1 cellular context compared by ENCODE assay signal in the genomic region with DNA sequence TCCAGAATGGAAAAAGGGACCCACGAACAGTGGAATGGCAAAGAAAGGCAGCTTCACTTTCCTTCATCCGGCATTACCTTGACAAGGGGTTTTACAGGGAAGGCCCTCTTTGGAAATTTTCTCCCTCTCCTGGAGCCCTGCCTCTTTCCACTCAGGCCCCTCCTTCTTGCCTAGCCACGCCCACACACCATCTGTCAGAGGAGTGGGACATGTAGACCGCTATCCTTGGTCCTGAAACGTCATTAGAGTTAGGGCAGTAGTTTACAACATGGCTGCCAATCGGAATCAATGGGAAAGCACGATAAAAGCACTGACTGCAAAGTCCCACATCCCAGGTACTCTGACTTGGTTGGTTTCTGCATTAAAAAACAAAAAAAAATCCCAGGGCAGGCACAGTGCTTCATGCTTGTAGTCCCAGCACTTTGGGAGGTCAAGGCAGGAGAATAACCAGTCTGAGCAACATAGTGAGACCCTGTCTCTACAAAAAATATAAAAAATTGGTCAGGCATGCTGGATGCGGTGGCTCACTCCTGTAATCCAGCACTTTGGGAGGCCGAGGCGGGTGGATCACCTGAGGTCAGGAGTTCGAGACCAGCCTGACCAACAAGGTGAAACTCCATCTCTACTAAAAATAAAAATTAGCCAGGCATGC.
TF ChIP-seq lines count a peak whose summit lies in the region.

No MANE protein-coding gene starts in this region.

TF ChIP-seq in H1, 55 proteins besides CTCF, POLR2A, EP300 and RAD21 (continued from another document):
- TF ChIP-seq, protein P1, sequence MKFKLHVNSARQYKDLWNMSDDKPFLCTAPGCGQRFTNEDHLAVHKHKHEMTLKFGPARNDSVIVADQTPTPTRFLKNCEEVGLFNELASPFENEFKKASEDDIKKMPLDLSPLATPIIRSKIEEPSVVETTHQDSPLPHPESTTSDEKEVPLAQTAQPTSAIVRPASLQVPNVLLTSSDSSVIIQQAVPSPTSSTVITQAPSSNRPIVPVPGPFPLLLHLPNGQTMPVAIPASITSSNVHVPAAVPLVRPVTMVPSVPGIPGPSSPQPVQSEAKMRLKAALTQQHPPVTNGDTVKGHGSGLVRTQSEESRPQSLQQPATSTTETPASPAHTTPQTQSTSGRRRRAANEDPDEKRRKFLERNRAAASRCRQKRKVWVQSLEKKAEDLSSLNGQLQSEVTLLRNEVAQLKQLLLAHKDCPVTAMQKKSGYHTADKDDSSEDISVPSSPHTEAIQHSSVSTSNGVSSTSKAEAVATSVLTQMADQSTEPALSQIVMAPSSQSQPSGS (IDR thresholded peaks at IDR 0.05; ENCODE audit: low read length) = peak; percentile 94
- peak; percentile 84; the same call in 1 of the 2 replicates for TF ChIP-seq SP1 (IDR thresholded peaks at IDR 0.05; ENCODE audit: low read depth, low read length)
- peak; percentile 95 for TF ChIP-seq YY1 (IDR thresholded peaks at IDR 0.05; ENCODE audit: low read depth, low read length)
- TF ChIP-seq EGR1 (IDR thresholded peaks at IDR 0.05; ENCODE audit: borderline replicate concordance, low read depth, low read length) = no peak
- TF ChIP-seq, protein P2, sequence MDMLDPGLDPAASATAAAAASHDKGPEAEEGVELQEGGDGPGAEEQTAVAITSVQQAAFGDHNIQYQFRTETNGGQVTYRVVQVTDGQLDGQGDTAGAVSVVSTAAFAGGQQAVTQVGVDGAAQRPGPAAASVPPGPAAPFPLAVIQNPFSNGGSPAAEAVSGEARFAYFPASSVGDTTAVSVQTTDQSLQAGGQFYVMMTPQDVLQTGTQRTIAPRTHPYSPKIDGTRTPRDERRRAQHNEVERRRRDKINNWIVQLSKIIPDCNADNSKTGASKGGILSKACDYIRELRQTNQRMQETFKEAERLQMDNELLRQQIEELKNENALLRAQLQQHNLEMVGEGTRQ (IDR thresholded peaks at IDR 0.05; ENCODE audit: low read length) = no peak
- no peak for TF ChIP-seq SIRT6 (IDR thresholded peaks at IDR 0.05; ENCODE audit: low read length)
- TF ChIP-seq, protein P3, sequence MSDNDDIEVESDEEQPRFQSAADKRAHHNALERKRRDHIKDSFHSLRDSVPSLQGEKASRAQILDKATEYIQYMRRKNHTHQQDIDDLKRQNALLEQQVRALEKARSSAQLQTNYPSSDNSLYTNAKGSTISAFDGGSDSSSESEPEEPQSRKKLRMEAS (IDR thresholded peaks at IDR 0.05) = peak; percentile 57
- 0 out of 2 replicates have a peak, but pooled peaks have one; percentile 77 for TF ChIP-seq TCF12 (IDR thresholded peaks at IDR 0.05; ENCODE audit: low read depth, low read length)
- no peak for TF ChIP-seq JUN (IDR thresholded peaks at IDR 0.05; ENCODE audit: low read depth, low read length)
- TF ChIP-seq SRF (IDR thresholded peaks at IDR 0.05; ENCODE audit: low read depth, low read length) = no peak
- no peak for TF ChIP-seq GABPA (IDR thresholded peaks at IDR 0.05; ENCODE audit: borderline replicate concordance, insufficient read depth, low read length)
- TF ChIP-seq, protein P4, sequence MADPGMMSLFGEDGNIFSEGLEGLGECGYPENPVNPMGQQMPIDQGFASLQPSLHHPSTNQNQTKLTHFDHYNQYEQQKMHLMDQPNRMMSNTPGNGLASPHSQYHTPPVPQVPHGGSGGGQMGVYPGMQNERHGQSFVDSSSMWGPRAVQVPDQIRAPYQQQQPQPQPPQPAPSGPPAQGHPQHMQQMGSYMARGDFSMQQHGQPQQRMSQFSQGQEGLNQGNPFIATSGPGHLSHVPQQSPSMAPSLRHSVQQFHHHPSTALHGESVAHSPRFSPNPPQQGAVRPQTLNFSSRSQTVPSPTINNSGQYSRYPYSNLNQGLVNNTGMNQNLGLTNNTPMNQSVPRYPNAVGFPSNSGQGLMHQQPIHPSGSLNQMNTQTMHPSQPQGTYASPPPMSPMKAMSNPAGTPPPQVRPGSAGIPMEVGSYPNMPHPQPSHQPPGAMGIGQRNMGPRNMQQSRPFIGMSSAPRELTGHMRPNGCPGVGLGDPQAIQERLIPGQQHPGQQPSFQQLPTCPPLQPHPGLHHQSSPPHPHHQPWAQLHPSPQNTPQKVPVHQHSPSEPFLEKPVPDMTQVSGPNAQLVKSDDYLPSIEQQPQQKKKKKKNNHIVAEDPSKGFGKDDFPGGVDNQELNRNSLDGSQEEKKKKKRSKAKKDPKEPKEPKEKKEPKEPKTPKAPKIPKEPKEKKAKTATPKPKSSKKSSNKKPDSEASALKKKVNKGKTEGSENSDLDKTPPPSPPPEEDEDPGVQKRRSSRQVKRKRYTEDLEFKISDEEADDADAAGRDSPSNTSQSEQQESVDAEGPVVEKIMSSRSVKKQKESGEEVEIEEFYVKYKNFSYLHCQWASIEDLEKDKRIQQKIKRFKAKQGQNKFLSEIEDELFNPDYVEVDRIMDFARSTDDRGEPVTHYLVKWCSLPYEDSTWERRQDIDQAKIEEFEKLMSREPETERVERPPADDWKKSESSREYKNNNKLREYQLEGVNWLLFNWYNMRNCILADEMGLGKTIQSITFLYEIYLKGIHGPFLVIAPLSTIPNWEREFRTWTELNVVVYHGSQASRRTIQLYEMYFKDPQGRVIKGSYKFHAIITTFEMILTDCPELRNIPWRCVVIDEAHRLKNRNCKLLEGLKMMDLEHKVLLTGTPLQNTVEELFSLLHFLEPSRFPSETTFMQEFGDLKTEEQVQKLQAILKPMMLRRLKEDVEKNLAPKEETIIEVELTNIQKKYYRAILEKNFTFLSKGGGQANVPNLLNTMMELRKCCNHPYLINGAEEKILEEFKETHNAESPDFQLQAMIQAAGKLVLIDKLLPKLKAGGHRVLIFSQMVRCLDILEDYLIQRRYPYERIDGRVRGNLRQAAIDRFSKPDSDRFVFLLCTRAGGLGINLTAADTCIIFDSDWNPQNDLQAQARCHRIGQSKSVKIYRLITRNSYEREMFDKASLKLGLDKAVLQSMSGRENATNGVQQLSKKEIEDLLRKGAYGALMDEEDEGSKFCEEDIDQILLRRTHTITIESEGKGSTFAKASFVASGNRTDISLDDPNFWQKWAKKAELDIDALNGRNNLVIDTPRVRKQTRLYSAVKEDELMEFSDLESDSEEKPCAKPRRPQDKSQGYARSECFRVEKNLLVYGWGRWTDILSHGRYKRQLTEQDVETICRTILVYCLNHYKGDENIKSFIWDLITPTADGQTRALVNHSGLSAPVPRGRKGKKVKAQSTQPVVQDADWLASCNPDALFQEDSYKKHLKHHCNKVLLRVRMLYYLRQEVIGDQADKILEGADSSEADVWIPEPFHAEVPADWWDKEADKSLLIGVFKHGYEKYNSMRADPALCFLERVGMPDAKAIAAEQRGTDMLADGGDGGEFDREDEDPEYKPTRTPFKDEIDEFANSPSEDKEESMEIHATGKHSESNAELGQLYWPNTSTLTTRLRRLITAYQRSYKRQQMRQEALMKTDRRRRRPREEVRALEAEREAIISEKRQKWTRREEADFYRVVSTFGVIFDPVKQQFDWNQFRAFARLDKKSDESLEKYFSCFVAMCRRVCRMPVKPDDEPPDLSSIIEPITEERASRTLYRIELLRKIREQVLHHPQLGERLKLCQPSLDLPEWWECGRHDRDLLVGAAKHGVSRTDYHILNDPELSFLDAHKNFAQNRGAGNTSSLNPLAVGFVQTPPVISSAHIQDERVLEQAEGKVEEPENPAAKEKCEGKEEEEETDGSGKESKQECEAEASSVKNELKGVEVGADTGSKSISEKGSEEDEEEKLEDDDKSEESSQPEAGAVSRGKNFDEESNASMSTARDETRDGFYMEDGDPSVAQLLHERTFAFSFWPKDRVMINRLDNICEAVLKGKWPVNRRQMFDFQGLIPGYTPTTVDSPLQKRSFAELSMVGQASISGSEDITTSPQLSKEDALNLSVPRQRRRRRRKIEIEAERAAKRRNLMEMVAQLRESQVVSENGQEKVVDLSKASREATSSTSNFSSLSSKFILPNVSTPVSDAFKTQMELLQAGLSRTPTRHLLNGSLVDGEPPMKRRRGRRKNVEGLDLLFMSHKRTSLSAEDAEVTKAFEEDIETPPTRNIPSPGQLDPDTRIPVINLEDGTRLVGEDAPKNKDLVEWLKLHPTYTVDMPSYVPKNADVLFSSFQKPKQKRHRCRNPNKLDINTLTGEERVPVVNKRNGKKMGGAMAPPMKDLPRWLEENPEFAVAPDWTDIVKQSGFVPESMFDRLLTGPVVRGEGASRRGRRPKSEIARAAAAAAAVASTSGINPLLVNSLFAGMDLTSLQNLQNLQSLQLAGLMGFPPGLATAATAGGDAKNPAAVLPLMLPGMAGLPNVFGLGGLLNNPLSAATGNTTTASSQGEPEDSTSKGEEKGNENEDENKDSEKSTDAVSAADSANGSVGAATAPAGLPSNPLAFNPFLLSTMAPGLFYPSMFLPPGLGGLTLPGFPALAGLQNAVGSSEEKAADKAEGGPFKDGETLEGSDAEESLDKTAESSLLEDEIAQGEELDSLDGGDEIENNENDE (IDR thresholded peaks at IDR 0.05; ENCODE audit: insufficient replicate concordance, low read length) = no peak
- no peak for TF ChIP-seq SIX5 (IDR thresholded peaks at IDR 0.05; ENCODE audit: low read depth, low read length)
- peak; percentile 95 for TF ChIP-seq SAP30 (IDR thresholded peaks at IDR 0.05; ENCODE audit: insufficient read depth, insufficient replicate concordance, low read length)
- TF ChIP-seq SIN3A (conservative IDR thresholded peaks at IDR 0.05 in 1 of 2, IDR thresholded peaks at IDR 0.05 in 1 of 2; ENCODE audit: low read depth in 1 of 2, low read length in 2 of 2) = peak; percentile 99 to 100
- TF ChIP-seq RNF2 (IDR thresholded peaks at IDR 0.05; ENCODE audit: borderline replicate concordance, low read depth, low read length, missing control alignments, poor library complexity, severe bottlenecking) = no peak
- TF ChIP-seq ZNF274 (IDR thresholded peaks at IDR 0.05; ENCODE audit: borderline replicate concordance, extremely low read depth, low read length) = no peak
- TF ChIP-seq PHF8 (conservative IDR thresholded peaks at IDR 0.05; ENCODE audit: low read depth, low read length) = no peak
- TF ChIP-seq HDAC2 (IDR thresholded peaks at IDR 0.05; ENCODE audit: borderline replicate concordance in 1 of 2, low read depth in 2 of 2, low read length in 2 of 2) = peak; percentile 72 to 79; a peak in 1 of 4 replicates
